ENCODE assay signal across 8 cellular contexts in the genomic region with DNA sequence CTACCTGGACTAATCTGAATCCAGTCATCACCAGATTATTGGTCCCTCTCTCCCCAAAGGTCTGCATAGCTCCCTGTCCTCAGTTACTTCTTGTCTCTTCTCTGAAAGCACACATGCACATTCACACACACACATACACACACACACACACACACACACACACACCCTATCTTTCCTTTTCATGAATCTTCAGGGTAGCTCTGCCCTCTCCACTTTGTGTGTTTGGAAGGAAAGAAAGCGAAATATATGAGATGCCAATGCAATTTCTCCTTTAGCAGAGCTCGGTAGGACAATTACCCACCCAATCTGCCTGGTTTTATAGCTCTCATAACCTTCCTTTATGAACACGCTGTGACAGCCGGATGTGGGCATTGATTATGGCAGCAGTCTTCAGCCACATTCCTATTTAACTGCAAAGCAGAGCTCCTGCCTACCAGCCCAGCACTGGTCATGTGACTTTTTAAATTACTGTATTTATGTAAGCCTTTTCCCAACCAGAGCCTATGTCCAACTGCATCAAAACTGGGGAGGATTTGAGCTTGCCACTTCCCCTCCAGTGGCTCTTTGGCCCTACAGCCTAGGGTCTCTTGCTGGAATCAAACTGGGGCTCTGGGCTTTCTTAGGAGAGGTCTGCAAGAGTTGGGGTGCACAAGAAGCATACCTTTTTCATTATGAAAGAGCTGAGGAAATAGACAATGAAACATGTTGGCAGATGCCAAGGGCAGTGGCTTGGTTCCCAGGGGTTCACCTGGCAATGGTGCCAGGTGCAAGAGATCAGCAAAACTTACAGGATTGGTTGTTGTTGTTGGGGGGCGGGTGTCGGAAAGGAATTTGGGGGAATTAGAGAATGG. TPM values are rescaled to one million over a fixed set of nuclear protein-coding genes. Genes with fewer than 3 reads are reported as not detected.
A peak's percentile ranks its signal among the peaks of the same experiment; 100 is the strongest.
DNase-seq lines count a peak whose midpoint lies in the region; ATAC-seq and TF ChIP-seq lines count a peak whose summit lies in the region.

No MANE protein-coding gene starts in this region.

- H3K27me3 ChIP-seq in heart left ventricle = no peaks in the 10 kb centered on the region
- no peaks in the 10 kb centered on the region for H3K27me3 ChIP-seq in Peyer's patch
- H3K27me3 ChIP-seq in naive thymus-derived CD4-positive, alpha-beta T cell (ENCODE audit: control insufficient read depth in 2 of 2, insufficient read depth in 2 of 2, low read length in 2 of 2) = no peaks in the 10 kb centered on the region
- H3K27me3 ChIP-seq in ovary = no peaks in the 10 kb centered on the region

- no peaks in the 10 kb centered on the region for H3K9me3 Mint-ChIP-seq in naive thymus-derived CD4-positive, alpha-beta T cell

- TF ChIP-seq CTCF in heart left ventricle (IDR thresholded peaks at IDR 0.05) (no peak), Peyer's patch (IDR thresholded peaks at IDR 0.05) (no peak), ovary (IDR thresholded peaks at IDR 0.05) (no peak)

- H3K4me3 Mint-ChIP-seq in naive thymus-derived CD4-positive, alpha-beta T cell = peak overlapping the region; percentile 77 to 92 (median 90)

- H3K27ac ChIP-seq in heart left ventricle = peak overlapping the region; percentile 26 to 91 (median 84)
- H3K27ac ChIP-seq in Peyer's patch = peak overlapping the region in 3 of 4 donors; percentile 38 to 82 (median 69)
- peak overlapping the region; percentile 69 for H3K27ac ChIP-seq in naive thymus-derived CD4-positive, alpha-beta T cell (ENCODE audit: low read depth, low read length)
- peak overlapping the region in 1 of 2 donors; percentile 62 for H3K27ac ChIP-seq in ovary

- intact Hi-C loops in heart left ventricle (cut with DNase I) = no loop called here
- intact Hi-C loops in Right ventricle myocardium superior (cut with DNase I) = no loop called here
- intact Hi-C loops in naive thymus-derived CD4-positive, alpha-beta T cell (cut with micrococcal nuclease) = loop anchor here (1.0 to 10.0 kb wide), 8 partner anchors 21 to 902 kb away; a partner anchor contains a TSS
- intact Hi-C loops in ovary (cut with DNase I) = no loop called here

- H3K27ac Mint-ChIP-seq in naive thymus-derived CD4-positive, alpha-beta T cell = peak overlapping the region; percentile 54 to 92 (median 85)

- DNase-seq in heart left ventricle (no peak), Right ventricle myocardium superior (no peak), Peyer's patch (peak in 2 of 3 donors; percentile 51 to 77), cerebellum (ENCODE audit: low spot score) (peak; percentile 18), mesenteric fat pad (ENCODE audit: low spot score) (no peak), midbrain (lab: John Stamatoyannopoulos, UW) (no peak), ovary (no peak)
- DNase-seq in naive thymus-derived CD4-positive, alpha-beta T cell = peak in 7 of 9 donors; percentile 23 to 47 (median 38)

- H3K9me3 ChIP-seq in heart left ventricle (no peaks in the 10 kb centered on the region), Peyer's patch (no peaks in the 10 kb centered on the region), ovary (no peaks in the 10 kb centered on the region)
- no peaks in the 10 kb centered on the region for H3K9me3 ChIP-seq in naive thymus-derived CD4-positive, alpha-beta T cell (ENCODE audit: control insufficient read depth in 2 of 3, low read length in 3 of 3)

- WGBS in heart left ventricle, 4 donors = 74 to 84% (median 82%) methylated on average over 6 of the region's 6 CpGs
- 80 to 85% (median 84%) methylated on average over 6 of the region's 6 CpGs for WGBS in ovary, 3 donors

- no peak for TF ChIP-seq EP300 in ovary (IDR thresholded peaks at IDR 0.05)

- CTCF ChIA-PET in naive thymus-derived CD4-positive, alpha-beta T cell (lab: Charles Lee) = interaction anchor here (0.7 kb wide), 1 partner anchor 243 kb away, joined by 3 read pairs; no protein-coding TSS in a partner anchor

- H3K36me3 Mint-ChIP-seq in naive thymus-derived CD4-positive, alpha-beta T cell = peaks cover 0 to 18% (median 3%) of the 10 kb centered on the region in 5 donors

- H3K36me3 ChIP-seq in heart left ventricle (peaks cover 0 to 11% (median 0%) of the 10 kb centered on the region in 9 donors), Peyer's patch (no peaks in the 10 kb centered on the region), ovary (no peaks in the 10 kb centered on the region)
- peaks cover 0 to 3% (median 0%) of the 10 kb centered on the region in 3 experiments for H3K36me3 ChIP-seq in naive thymus-derived CD4-positive, alpha-beta T cell (ENCODE audit: control insufficient read depth in 2 of 3, insufficient read depth in 3 of 3, low read length in 3 of 3)

- TF ChIP-seq POLR2A in heart left ventricle (IDR thresholded peaks at IDR 0.05) (no peak), Peyer's patch (IDR thresholded peaks at IDR 0.05) (no peak), ovary (IDR thresholded peaks at IDR 0.05) (no peak)

- peaks cover 31 to 53% (median 47%) of the 10 kb centered on the region in 7 donors for H3K4me1 Mint-ChIP-seq in naive thymus-derived CD4-positive, alpha-beta T cell

- peaks cover 3 to 80% (median 45%) of the 10 kb centered on the region in 12 donors for H3K4me1 ChIP-seq in heart left ventricle
- peaks cover 4 to 21% (median 6%) of the 10 kb centered on the region in 4 donors for H3K4me1 ChIP-seq in Peyer's patch
- peaks cover 26 to 27% of the 10 kb centered on the region in 2 donors for H3K4me1 ChIP-seq in naive thymus-derived CD4-positive, alpha-beta T cell (ENCODE audit: control insufficient read depth in 2 of 2, insufficient read depth in 2 of 2, low read length in 2 of 2)
- peaks cover 5% of the 10 kb centered on the region for H3K4me1 ChIP-seq in ovary (ENCODE audit: insufficient read depth)

- peaks cover 0 to 3% (median 0%) of the 10 kb centered on the region in 5 donors for H3K27me3 Mint-ChIP-seq in naive thymus-derived CD4-positive, alpha-beta T cell

- H3K4me3 ChIP-seq in heart left ventricle (peak overlapping the region in 8 of 12 donors; percentile 53 to 72 (median 64)), Peyer's patch (peak overlapping the region in 1 of 4 donors; percentile 61), ovary (no peak overlapping the region)
- H3K4me3 ChIP-seq in naive thymus-derived CD4-positive, alpha-beta T cell (ENCODE audit: low read length) = peak overlapping the region; percentile 71

- POLR2A ChIA-PET in naive thymus-derived CD4-positive, alpha-beta T cell (lab: Charles Lee) = interaction anchor here (0.6 to 3.6 kb wide), 9 partner anchors 16 to 1130 kb away, joined by 3 to 40 read pairs (median 3); a partner anchor contains a TSS

- no peak for ATAC-seq in heart left ventricle
- no peak for ATAC-seq in Right ventricle myocardium superior (ENCODE audit: poor library complexity)
- ATAC-seq in naive thymus-derived CD4-positive, alpha-beta T cell = no peak

RNA-seq across cellular contexts. Expression of a gene that starts 20.8 kb away (rescaled TPM):
- 100 to 1,000 TPM; 133 to 208 (median 139) TPM for total RNA-seq in heart left ventricle
- polyA plus RNA-seq in heart left ventricle = 100 to 1,000 TPM in 1 of 2 donors, 10 to 100 TPM in 1; 97.2 to 115 TPM
- total RNA-seq in Right ventricle myocardium superior = 111 TPM
- total RNA-seq in Peyer's patch = 100 to 1,000 TPM; 110 to 217 (median 120) TPM
- 477 TPM for total RNA-seq in cerebellum
- total RNA-seq in naive thymus-derived CD4-positive, alpha-beta T cell = 100 to 1,000 TPM; 219 to 333 (median 274) TPM
- polyA plus RNA-seq in naive thymus-derived CD4-positive, alpha-beta T cell = 100 to 1,000 TPM; 313 to 379 TPM
- 115 TPM for total RNA-seq in mesenteric fat pad
- 100 to 1,000 TPM; 184 to 297 (median 227) TPM for total RNA-seq in ovary
- polyA plus RNA-seq in ovary = 100 to 1,000 TPM; 174 to 222 TPM

Comparison
In these comparisons a context has a peak if more than half of its experiments do, and no peak if none do; other contexts are left out.
1. DNase-seq: peak in Peyer's patch (2 of 3), cerebellum (single experiment) and naive thymus-derived CD4-positive, alpha-beta T cell (7 of 9); none in heart left ventricle (0 of 5), Right ventricle myocardium superior (single experiment), mesenteric fat pad (single experiment), midbrain (single experiment) and ovary (0 of 5).
2. intact Hi-C loops: an anchor here in naive thymus-derived CD4-positive, alpha-beta T cell (1.0 to 10.0 kb wide); none called in heart left ventricle, Right ventricle myocardium superior and ovary.